8 cellular contexts compared by ENCODE assay signal in the genomic region with DNA sequence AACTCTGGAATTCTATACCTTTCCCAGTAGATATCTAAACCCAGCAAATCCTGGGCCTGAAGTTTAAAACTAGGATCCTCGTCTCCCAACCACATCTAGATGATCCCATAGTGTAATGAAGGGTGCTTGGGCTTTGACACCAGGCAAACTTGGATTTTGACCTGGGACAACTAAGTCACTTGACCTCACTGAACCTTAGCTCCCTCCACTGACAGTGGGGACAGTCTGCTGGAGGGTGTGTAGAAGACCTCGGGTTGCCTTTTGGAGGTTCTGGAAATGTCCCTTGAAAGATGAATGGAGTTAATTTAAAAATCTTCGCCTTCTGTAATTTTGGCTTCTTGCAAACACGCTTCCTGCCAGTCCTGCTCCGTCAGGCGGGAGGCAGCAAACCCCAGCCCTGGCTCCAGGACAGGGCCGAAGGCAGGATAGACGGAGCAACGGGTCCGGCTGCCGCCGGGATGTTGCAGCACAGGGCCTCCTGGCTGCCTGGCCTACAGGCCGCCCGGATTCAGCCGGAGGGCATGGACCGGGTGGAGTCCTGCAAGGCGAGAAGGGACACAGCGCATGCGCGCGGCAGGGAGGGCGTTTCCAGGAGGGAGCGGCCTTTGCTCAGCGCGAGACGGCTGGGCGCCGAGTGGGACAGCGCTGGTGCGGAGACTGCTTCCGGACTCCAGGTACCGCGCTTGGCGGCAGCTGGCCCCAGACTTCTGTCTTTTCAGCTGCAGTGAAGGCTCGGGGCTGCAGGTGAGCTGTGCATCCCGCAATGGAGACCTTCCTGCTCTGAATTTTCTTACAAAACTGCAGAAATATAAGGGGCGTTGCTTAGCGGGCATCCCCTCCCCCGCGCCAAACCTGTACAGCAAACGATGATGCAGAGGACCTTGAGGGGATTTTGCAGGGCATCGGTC. TPM values are rescaled to one million over a fixed set of nuclear protein-coding genes. Genes with fewer than 3 reads are reported as not detected.
A peak's percentile ranks its signal among the peaks of the same experiment; 100 is the strongest.
DNase-seq lines count a peak whose midpoint lies in the region; TF ChIP-seq lines count a peak whose summit lies in the region.

A gene with protein sequence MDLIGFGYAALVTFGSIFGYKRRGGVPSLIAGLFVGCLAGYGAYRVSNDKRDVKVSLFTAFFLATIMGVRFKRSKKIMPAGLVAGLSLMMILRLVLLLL (plus strand): TSS at position 612 of the 908 bp plus-strand sequence. CDS start 5,990 bp downstream, outside the sequence.

- H3K36me3 Mint-ChIP-seq in nephron progenitor cell (ENCODE audit: low read depth): peaks cover 25% of the 10 kb centered on the region
- peaks cover 3% of the 10 kb centered on the region for H3K36me3 Mint-ChIP-seq in stimulated activated naive CD8-positive, alpha-beta T cell treated with anti-CD3 and anti-CD28 coated beads, Interleukin-15, Interleukin-2, amounts not matched to agents 100 ng/mL and 50 ng/mL, for 24 hours (ENCODE audit: low read depth)

- TF ChIP-seq CTCF in nephron progenitor cell (IDR thresholded peaks at IDR 0.05): no peak

- in situ Hi-C loops in HAP-1 (cut with MboI; ENCODE audit: low sequenced_read_pairs): loop anchor here (25.0 kb wide), 1 partner anchor 383 kb away; a partner anchor contains a TSS

- peaks cover 11% of the 10 kb centered on the region for H3K4me1 ChIP-seq in HAP-1

- H3K4me1 Mint-ChIP-seq in nephron progenitor cell: peaks cover 24% of the 10 kb centered on the region
- peaks cover 28% of the 10 kb centered on the region for H3K4me1 Mint-ChIP-seq in stimulated activated naive CD8-positive, alpha-beta T cell treated with anti-CD3 and anti-CD28 coated beads, Interleukin-15, Interleukin-2, amounts not matched to agents 100 ng/mL and 50 ng/mL, for 24 hours (ENCODE audit: low read depth)

- H3K27ac Mint-ChIP-seq in nephron progenitor cell: no peak within 1 kb of the TSS
- H3K27ac Mint-ChIP-seq in stimulated activated naive CD8-positive, alpha-beta T cell treated with anti-CD3 and anti-CD28 coated beads, Interleukin-15, Interleukin-2, amounts not matched to agents 100 ng/mL and 50 ng/mL, for 24 hours: peak within 1 kb of the TSS; percentile 87

- H3K4me3 ChIP-seq in HAP-1: peak within 1 kb of the TSS; percentile 68
- H3K4me3 ChIP-seq in MG63: peak within 1 kb of the TSS; percentile 70

- DNase-seq in ELR (ENCODE audit: low read depth) (peak; percentile 97), HAP-1 (ENCODE audit: low spot score in 2 of 2) (peak; percentile 93 to 98), MG63 (peak; percentile 100), SHP77 treated with DMSO at 0.1 percent for 48 hours (lab: John Stamatoyannopoulos, UW) (peak; percentile 85), fibroblast of the conjunctiva (ENCODE audit: low read depth) (peak; percentile 95), nephron progenitor cell (peak; percentile 98)
- peak; percentile 97 for DNase-seq in activated effector memory CD4-positive, alpha-beta T cell treated with anti-CD3 and anti-CD28 coated beads, Interleukin-2, amount 50 U/mL, for 16 hours

- H3K27me3 ChIP-seq in HAP-1 (ENCODE audit: low read depth): no peaks in the 10 kb centered on the region
- H3K27me3 ChIP-seq in MG63: no peaks in the 10 kb centered on the region

- peak within 1 kb of the TSS; percentile 91 for H3K4me3 Mint-ChIP-seq in nephron progenitor cell
- peak within 1 kb of the TSS; percentile 86 for H3K4me3 Mint-ChIP-seq in stimulated activated naive CD8-positive, alpha-beta T cell treated with anti-CD3 and anti-CD28 coated beads, Interleukin-15, Interleukin-2, amounts not matched to agents 100 ng/mL and 50 ng/mL, for 24 hours

- H3K36me3 ChIP-seq in HAP-1 (replicated peaks): no peaks in the 10 kb centered on the region
- H3K36me3 ChIP-seq in MG63: peaks cover 36% of the 10 kb centered on the region

- peaks cover 3% of the 10 kb centered on the region for H3K27me3 Mint-ChIP-seq in nephron progenitor cell (ENCODE audit: low read depth, poor library complexity)
- no peaks in the 10 kb centered on the region for H3K27me3 Mint-ChIP-seq in stimulated activated naive CD8-positive, alpha-beta T cell treated with anti-CD3 and anti-CD28 coated beads, Interleukin-15, Interleukin-2, amounts not matched to agents 100 ng/mL and 50 ng/mL, for 24 hours

- H3K9me3 Mint-ChIP-seq in nephron progenitor cell: no peaks in the 10 kb centered on the region
- no peaks in the 10 kb centered on the region for H3K9me3 Mint-ChIP-seq in stimulated activated naive CD8-positive, alpha-beta T cell treated with anti-CD3 and anti-CD28 coated beads, Interleukin-15, Interleukin-2, amounts not matched to agents 100 ng/mL and 50 ng/mL, for 24 hours

- no peaks in the 10 kb centered on the region for H3K9me3 ChIP-seq in HAP-1
- H3K9me3 ChIP-seq in MG63: no peaks in the 10 kb centered on the region

RNA-seq across cellular contexts. Expression of the gene that starts here (rescaled TPM):
- total RNA-seq in MG63 (2014; rRNA removed; shearing (Covaris generic); ENCODE audit: low replicate concordance): 279 and 387 TPM in 2 replicates

Comparison
In these comparisons a context has a peak if more than half of its experiments do, and no peak if none do; other contexts are left out.
1. Peak in every context shown above with its lines: DNase-seq and H3K4me3 ChIP-seq.